ENCODE assay signal across 8 cellular contexts in genomic region chr14:95495538-95496025, GRCh38. TPM values are rescaled to one million over a fixed set of nuclear protein-coding genes. Genes with fewer than 3 reads are reported as not detected.
DNase-seq lines count a peak whose midpoint lies in the region; ATAC-seq, FAIRE-seq and TF ChIP-seq lines count a peak whose summit lies in the region.

No MANE protein-coding gene starts in this region.

- H4K8ac ChIP-seq in IMR-90 (ENCODE audit: low read depth in 2 of 2, low read length in 2 of 2), result no peak overlapping the region

- H3K4ac ChIP-seq in IMR-90 (ENCODE audit: low read depth, low read length), result peak overlapping the region; percentile 45

- peaks cover 2 to 66% of the 10 kb centered on the region in 2 experiments; a peak in 2 of 4 replicates for H3K79me1 ChIP-seq in IMR-90 (ENCODE audit: low read depth in 1 of 2, low read length in 2 of 2)

- WGBS in IMR-90 (ENCODE audit: extremely low coverage in 2 of 2, insufficient read length in 1 of 2), 2 experiments, result no CpG with 5 or more reads among the region's 8 CpGs
- WGBS in adrenal gland, 4 donors, result 66 to 87% (median 73%) methylated on average over 5 to 8 of the region's 8 CpGs

- TF ChIP-seq RAD21 in IMR-90 (IDR thresholded peaks at IDR 0.05; ENCODE audit: low read length), result no peak

- dilution Hi-C loops in IMR-90 (cut with HindIII; ENCODE audit: low sequenced_read_pairs, unreplicated experiment), result no loop called here

- H3K36me3 ChIP-seq in IMR-90 (ENCODE audit: control insufficient read depth, insufficient read depth, low read length), result no peaks in the 10 kb centered on the region
- no peaks in the 10 kb centered on the region for H3K36me3 ChIP-seq in adrenal gland (replicated peaks in 1 of 2)

- BruUV-seq in IMR-90 (replicated peaks; lab: Mats Ljungman, UMichigan), result no TSS peak

- no peak overlapping the region for H3K27ac ChIP-seq in IMR-90 (ENCODE audit: insufficient read depth, low read length)
- H3K27ac ChIP-seq in adrenal gland, result peak overlapping the region in 3 of 5 donors; percentile 20 to 40 (median 24)

- H4K20me1 ChIP-seq in IMR-90 (ENCODE audit: insufficient read depth, low read length), result 0 out of 2 replicates have a peak, but pooled peaks cover 3% of the 10 kb centered on the region

- peak; percentile 77 for ATAC-seq in GM21528 (IDR thresholded peaks at IDR 0.05; ENCODE audit: low FRiP score, unreplicated experiment)
- no peak for ATAC-seq in IMR-90 (ENCODE audit: low read depth)

- POLR2A ChIA-PET in IMR-90 (lab: Charles Lee; ENCODE audit: unreplicated experiment), result no interaction called here

- H3K27me3 ChIP-seq in IMR-90 (ENCODE audit: control insufficient read depth, insufficient read depth, low read length) (no peaks in the 10 kb centered on the region), adrenal gland (no peaks in the 10 kb centered on the region)

- H3K9ac ChIP-seq in IMR-90 (ENCODE audit: low read depth, low read length), result no peak overlapping the region

- H3K14ac ChIP-seq in IMR-90 (replicated peaks; ENCODE audit: low read depth, low read length), result 0 out of 2 replicates have a peak overlapping the region, but pooled peaks have one; percentile 34

- FAIRE-seq in GM18507 (lab: Jason Lieb, UNC), result peak; percentile 99

- no peak overlapping the region for H3K56ac ChIP-seq in IMR-90 (ENCODE audit: extremely low read depth, insufficient read depth, low read length)

- DNase-seq in GM18507 (ENCODE audit: extremely low spot score, insufficient read length, low read depth) (peak; percentile 72), IMR-90 (no peak), adrenal gland (no peak), posterior vena cava (ENCODE audit: low spot score) (peak; percentile 78), NCI-H524 treated with DMSO at 0.1 percent for 48 hours (lab: John Stamatoyannopoulos, UW) (no peak), DMS53 (lab: John Stamatoyannopoulos, UW) (no peak), NCI-H1048 (lab: John Stamatoyannopoulos, UW) (no peak)

- intact Hi-C loops in IMR-90 (cut with micrococcal nuclease), result no loop called here
- intact Hi-C loops in adrenal gland (cut with DNase I), result no loop called here
- intact Hi-C loops in posterior vena cava (cut with DNase I), result no loop called here

- peak overlapping the region; percentile 51; the same call in 1 of the 2 replicates for H4K91ac ChIP-seq in IMR-90 (ENCODE audit: insufficient read depth, low read depth, low read length)

- CTCF ChIA-PET in IMR-90 (lab: Yijun Ruan, JAX), result interaction anchor here (1.2 kb wide), 1 partner anchor 32 kb away, joined by 3 read pairs; no protein-coding TSS in a partner anchor

- TF ChIP-seq POLR2A in IMR-90 (IDR thresholded peaks at IDR 0.05; ENCODE audit: low read depth, low read length) (no peak), adrenal gland (IDR thresholded peaks at IDR 0.05) (no peak)

- TF ChIP-seq CTCF in IMR-90 (conservative IDR thresholded peaks at IDR 0.05; ENCODE audit: low read depth, low read length), result no peak
- TF ChIP-seq CTCF in adrenal gland (IDR thresholded peaks at IDR 0.05), result no peak

- H2AK9ac ChIP-seq in IMR-90 (replicated peaks; ENCODE audit: low read depth, low read length, poor library complexity), result peak overlapping the region; percentile 59

- peaks cover 25% of the 10 kb centered on the region for H3K9me1 ChIP-seq in IMR-90 (ENCODE audit: insufficient read depth, low read length)

- H3K9me3 ChIP-seq in IMR-90 (ENCODE audit: control insufficient read depth, insufficient read depth, low read length) (no peaks in the 10 kb centered on the region), adrenal gland (replicated peaks in 1 of 3) (no peaks in the 10 kb centered on the region)

- H3K4me1 ChIP-seq in IMR-90 (ENCODE audit: control insufficient read depth, insufficient read depth, low read length) (peaks cover 22% of the 10 kb centered on the region), adrenal gland (replicated peaks in 1 of 2) (peaks cover 25 to 35% of the 10 kb centered on the region in 2 donors)

- H2BK20ac ChIP-seq in IMR-90 (ENCODE audit: low read depth, low read length), result no peak overlapping the region

- H2BK15ac ChIP-seq in IMR-90 (ENCODE audit: low read depth, low read length), result no peak overlapping the region

- no peak overlapping the region for H3K18ac ChIP-seq in IMR-90 (ENCODE audit: low read depth, low read length)

- no peak overlapping the region for H2AFZ ChIP-seq in IMR-90 (replicated peaks; ENCODE audit: low read length, poor library complexity)

- in situ Hi-C loops in IMR-90 (cut with MboI; ENCODE audit: low sequenced_read_pairs), result no loop called here

- H3K23ac ChIP-seq in IMR-90 (ENCODE audit: low read depth, low read length), result no peak overlapping the region

- H2BK5ac ChIP-seq in IMR-90 (ENCODE audit: low read depth, low read length, poor library complexity, severe bottlenecking), result no peak overlapping the region

- peak overlapping the region; percentile 30 for H2BK120ac ChIP-seq in IMR-90 (ENCODE audit: low read depth, low read length)

- peak overlapping the region; percentile 57; the same call in 1 of the 2 replicates for H2AK5ac ChIP-seq in IMR-90 (ENCODE audit: low read depth, low read length)

- H3K4me2 ChIP-seq in IMR-90 (ENCODE audit: low read depth, low read length), result no peak overlapping the region

- H4K5ac ChIP-seq in IMR-90 (ENCODE audit: low read depth, low read length), result no peak overlapping the region

- no peak overlapping the region for H3K4me3 ChIP-seq in IMR-90 (ENCODE audit: insufficient read depth, low read depth, low read length)
- H3K4me3 ChIP-seq in adrenal gland, result no peak overlapping the region

TF ChIP-seq in IMR-90, 13 proteins besides CTCF, POLR2A, EP300 and RAD21:
- TF ChIP-seq MAFK (IDR thresholded peaks at IDR 0.05; ENCODE audit: low read depth, low read length) (no peak), BHLHE40 (IDR thresholded peaks at IDR 0.05; ENCODE audit: low read depth, low read length) (no peak), FOS (IDR thresholded peaks at IDR 0.05; ENCODE audit: low read depth, low read length) (no peak), CEBPB (IDR thresholded peaks at IDR 0.05; ENCODE audit: low read depth, low read length) (no peak), MXI1 (IDR thresholded peaks at IDR 0.05; ENCODE audit: borderline replicate concordance, low read depth, low read length) (no peak), NFE2L2 (IDR thresholded peaks at IDR 0.05; ENCODE audit: low read depth, low read length) (no peak), MAZ (IDR thresholded peaks at IDR 0.05; ENCODE audit: borderline replicate concordance, low read depth, low read length) (no peak), RFX5 (IDR thresholded peaks at IDR 0.05; ENCODE audit: low read depth, low read length) (no peak)

RNA-seq across cellular contexts. Expression of gene SYNE3, which starts 20.9 kb away (rescaled TPM):
- total RNA-seq in IMR-90 (2012; rRNA removed) (5.0 TPM in 2 replicates), adrenal gland (10 to 100 TPM; 10.5 to 24.8 (median 14.4) TPM), posterior vena cava (10 to 100 TPM; 35.7 to 40.0 TPM)
- polyA plus RNA-seq in IMR-90 (2012; rRNA removed) (2.9 and 3.1 TPM in 2 replicates), adrenal gland (1 to 10 TPM; 2.5 to 6.2 (median 4.4) TPM)
- polyA plus RNA-seq in IMR-90 (2012; cell fraction: cytosol; rRNA removed), result 1.9 and 2.6 TPM in 2 replicates
- polyA plus RNA-seq in IMR-90 (2012; cell fraction: nucleus; rRNA removed; ENCODE audit: low replicate concordance), result 6.1 and 7.9 TPM in 2 replicates

RNA-seq across cellular contexts. Expression of gene GLRX5, which starts 39.3 kb away (rescaled TPM):
- total RNA-seq in IMR-90 (2012; rRNA removed) (32.4 and 59.2 TPM in 2 replicates), adrenal gland (100 to 1,000 TPM in 1 of 8 donors, 10 to 100 TPM in 7; 45.3 to 128 (median 71.6) TPM), posterior vena cava (10 to 100 TPM; 21.7 to 25.6 TPM)
- polyA plus RNA-seq in IMR-90 (2012; rRNA removed) (31.7 and 40.4 TPM in 2 replicates), adrenal gland (100 to 1,000 TPM in 1 of 3 donors, 10 to 100 TPM in 2; 32.7 to 134 (median 57.6) TPM)
- 13.3 and 15.9 TPM in 2 replicates for polyA plus RNA-seq in IMR-90 (2012; cell fraction: cytosol; rRNA removed)
- 5.0 and 14.4 TPM in 2 replicates for polyA plus RNA-seq in IMR-90 (2012; cell fraction: nucleus; rRNA removed; ENCODE audit: low replicate concordance)

Comparison
In these comparisons a context has a peak if more than half of its experiments do, and no peak if none do; other contexts are left out.
1. DNase-seq: peak in GM18507 (single experiment) and posterior vena cava (single experiment); none in IMR-90 (single experiment), adrenal gland (0 of 7), NCI-H524 treated with DMSO at 0.1 percent for 48 hours (single experiment), DMS53 (single experiment) and NCI-H1048 (single experiment).